16 cellular contexts compared by ENCODE assay signal in the genomic region with DNA sequence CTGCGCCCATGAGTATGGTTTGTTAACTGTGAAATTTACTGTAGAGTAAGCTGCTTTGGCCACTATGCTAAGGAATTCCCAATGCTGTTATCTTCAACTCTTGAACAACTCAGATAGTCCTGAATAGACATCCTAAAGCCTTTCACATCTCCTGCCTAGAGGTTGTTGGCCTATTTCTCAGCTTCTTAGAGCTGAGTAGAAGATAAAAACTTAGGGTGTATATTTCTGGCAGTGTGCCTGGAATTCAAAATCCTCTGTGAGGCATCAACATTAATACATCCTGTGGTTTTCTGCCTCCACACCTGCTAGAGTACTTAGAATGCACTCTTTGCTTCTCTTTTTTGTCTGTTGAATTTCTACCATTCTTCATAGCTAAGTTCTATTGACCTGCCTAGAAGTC. TPM values are rescaled to one million over a fixed set of nuclear protein-coding genes. Genes with fewer than 3 reads are reported as not detected.
DNase-seq lines count a peak whose midpoint lies in the region; ATAC-seq and TF ChIP-seq lines count a peak whose summit lies in the region.
"Had no signal": no experiment of that assay in that cellular context is flagged by ENCODE, and none has a peak within 500 bp of the region (broad histone marks: within the 10 kb centered on the region; RNA-seq: fewer than 3 reads in every experiment).

No MANE protein-coding gene starts in this region.

- no peak overlapping the region for H3K4me3 ChIP-seq in Jurkat, Clone E6-1 (ENCODE audit: low read length)
- H3K4me3 ChIP-seq: esophagus muscularis mucosa, left lung, prostate gland had no signal

- peak; percentile 69 for ATAC-seq in CD4-positive, alpha-beta T cell (ENCODE audit: poor library complexity)
- ATAC-seq in HG03280 (IDR thresholded peaks at IDR 0.05; ENCODE audit: unreplicated experiment) = no peak
- ATAC-seq: activated naive CD8-positive, alpha-beta T cell treated with anti-CD3 and anti-CD28 coated beads, Interleukin-2, amount 50 U/mL, for 24 hours; left lung; Panc1 had no signal

- H3K9me3 Mint-ChIP-seq in CD4-positive, alpha-beta T cell = no peaks in the 10 kb centered on the region
- H3K9me3 Mint-ChIP-seq: activated naive CD8-positive, alpha-beta T cell treated with anti-CD3 and anti-CD28 coated beads, Interleukin-2, amount 50 U/mL, for 24 hours; HFFc6 had no signal

- no peaks in the 10 kb centered on the region for H3K36me3 Mint-ChIP-seq in CD4-positive, alpha-beta T cell (ENCODE audit: low read depth)

- no peaks in the 10 kb centered on the region for H3K27me3 Mint-ChIP-seq in CD4-positive, alpha-beta T cell

- no peak overlapping the region for H3K4me3 Mint-ChIP-seq in CD4-positive, alpha-beta T cell
- H3K4me3 Mint-ChIP-seq: activated naive CD8-positive, alpha-beta T cell treated with anti-CD3 and anti-CD28 coated beads, Interleukin-2, amount 50 U/mL, for 24 hours; HFFc6 had no signal

- intact Hi-C loops in CD4-positive, alpha-beta T cell (cut with DNase I, micrococcal nuclease) = no loop called here

- peak overlapping the region; percentile 12 for H3K27ac Mint-ChIP-seq in CD4-positive, alpha-beta T cell
- H3K27ac Mint-ChIP-seq: activated naive CD8-positive, alpha-beta T cell treated with anti-CD3 and anti-CD28 coated beads, Interleukin-2, amount 50 U/mL, for 24 hours; HFFc6 had no signal

- CTCF ChIA-PET in CD4-positive, alpha-beta T cell (lab: Charles Lee) = interaction anchor here (0.8 kb wide), 1 partner anchor 11 kb away, joined by 3 read pairs; no protein-coding TSS in a partner anchor

- no peaks in the 10 kb centered on the region for H3K27me3 ChIP-seq in CD4-positive, alpha-beta T cell (ENCODE audit: control insufficient read depth, insufficient read depth, low read length)
- H3K27me3 ChIP-seq: esophagus muscularis mucosa, left lung had no signal

- H3K27ac ChIP-seq in CD4-positive, alpha-beta T cell (ENCODE audit: low read depth, low read length) = no peak overlapping the region
- H3K27ac ChIP-seq: esophagus muscularis mucosa, left lung, prostate gland had no signal

- H3K4me1 Mint-ChIP-seq in CD4-positive, alpha-beta T cell (ENCODE audit: low read depth) = peaks cover 13% of the 10 kb centered on the region

- H3K9me3 ChIP-seq in CD4-positive, alpha-beta T cell (ENCODE audit: control insufficient read depth, low read length) = no peaks in the 10 kb centered on the region
- H3K9me3 ChIP-seq: esophagus muscularis mucosa, left lung, prostate gland had no signal

- no peak for TF ChIP-seq POLR2A in erythroblast (IDR thresholded peaks at IDR 0.05; ENCODE audit: low read length)

- no peak for DNase-seq in CD4-positive, alpha-beta T cell
- peak; percentile 92 for DNase-seq in Jurkat, Clone E6-1 (ENCODE audit: low read depth, low spot score)
- peak; percentile 97 for DNase-seq in RPMI8226
- peak; percentile 24 to 35 for DNase-seq in erythroblast (lab: John Stamatoyannopoulos, UW)
- DNase-seq in RKO (ENCODE audit: low spot score) = no peak
- no peak for DNase-seq in NCI-H524 (lab: John Stamatoyannopoulos, UW)
- no peak for DNase-seq in NK-92 (lab: John Stamatoyannopoulos, UW; ENCODE audit: unreplicated experiment)
- DNase-seq: activated naive CD8-positive, alpha-beta T cell treated with anti-CD3 and anti-CD28 coated beads, Interleukin-2, amount 50 U/mL, for 24 hours; HFFc6; hypothalamus; left lung; NCI-H446 treated with DMSO at 0.1 percent for 48 hours had no signal

- no peak for TF ChIP-seq CTCF in CD4-positive, alpha-beta T cell (IDR thresholded peaks at IDR 0.05)

- POLR2A ChIA-PET in CD4-positive, alpha-beta T cell (lab: Charles Lee) = interaction anchor here (1.0 to 2.9 kb wide), 2 partner anchors 45 to 150 kb away, joined by 3 to 14 read pairs; a partner anchor contains a TSS

RNA-seq across cellular contexts. Expression of a gene that starts 45.8 kb away (rescaled TPM):
- total RNA-seq in CD4-positive, alpha-beta T cell = 10 to 100 TPM; 38.0 to 40.4 TPM
- 3.3 TPM for polyA plus RNA-seq in Jurkat, Clone E6-1 (2012; ENCODE audit: insufficient read depth, insufficient read length)

Comparison
In these comparisons a context has a peak if more than half of its experiments do, and no peak if none do; other contexts are left out.
1. DNase-seq: peak in Jurkat, Clone E6-1 (single experiment), RPMI8226 (single experiment) and erythroblast (2 of 2); none in CD4-positive, alpha-beta T cell (0 of 10), RKO (single experiment), NCI-H524 (0 of 2) and NK-92 (single experiment).